ENCODE assay signal across 30 cellular contexts in the genomic region with DNA sequence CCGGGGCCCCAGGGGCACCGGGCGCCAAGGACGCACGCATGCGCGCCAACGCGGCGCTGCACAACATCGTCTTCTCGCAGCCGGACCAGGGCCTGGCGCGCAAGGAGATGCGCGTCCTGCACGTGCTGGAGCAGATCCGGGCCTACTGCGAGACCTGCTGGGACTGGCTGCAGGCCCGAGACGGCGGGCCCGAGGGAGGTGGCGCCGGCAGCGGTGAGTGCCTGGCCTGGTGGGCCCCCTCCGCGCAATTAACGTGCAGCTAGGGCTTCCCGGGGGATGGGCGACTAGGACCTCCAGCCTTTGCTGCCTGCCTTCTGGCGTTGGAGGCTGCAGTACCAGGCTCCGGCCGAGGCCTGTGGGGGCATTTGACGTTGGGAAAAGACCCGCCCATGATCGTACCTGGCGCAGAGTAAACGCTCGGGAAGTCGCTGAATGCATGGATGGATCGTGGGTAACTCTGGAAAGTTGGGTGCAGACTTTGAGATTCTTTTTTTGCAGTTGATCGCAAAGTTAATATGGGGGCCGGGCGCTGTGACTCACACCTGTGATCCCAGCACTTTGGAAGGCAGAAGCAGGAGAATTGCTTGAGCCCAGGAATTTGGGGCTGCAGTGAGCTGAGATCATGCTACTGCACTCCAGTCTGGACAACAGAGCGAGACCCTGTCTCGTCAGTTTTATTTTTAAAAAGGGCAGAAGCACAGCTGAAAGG. TPM values are rescaled to one million over a fixed set of nuclear protein-coding genes. Genes with fewer than 3 reads are reported as not detected.
DNase-seq lines count a peak whose midpoint lies in the region; ATAC-seq and TF ChIP-seq lines count a peak whose summit lies in the region.
"Had no signal": no experiment of that assay in that cellular context is flagged by ENCODE, and none has a peak within 500 bp of the region (broad histone marks: within the 10 kb centered on the region; RNA-seq: fewer than 3 reads in every experiment).

No MANE protein-coding gene starts in this region.

- H3K27ac Mint-ChIP-seq in type B pancreatic cell (no peak overlapping the region), MCF 10A (ENCODE audit: low read depth, unreplicated experiment) (no peak overlapping the region)
- H3K27ac Mint-ChIP-seq in activated CD8-positive, alpha-beta T cell treated with anti-CD3 and anti-CD28 coated beads for 36 hours: no peak overlapping the region
- H3K27ac Mint-ChIP-seq: activated naive CD4-positive, alpha-beta T cell treated with anti-CD3 and anti-CD28 coated beads, Interleukin-2, amount 50 U/mL, for 24 hours; B cell; memory B cell had no signal

- POLR2A ChIA-PET in RWPE1 (lab: Yijun Ruan, JAX; ENCODE audit: low non-redundant PET) (interaction anchor here (0.8 kb wide), 1 partner anchor 46 kb away, joined by 3 read pairs; no protein-coding TSS in a partner anchor), MCF 10A (lab: Yijun Ruan, JAX) (interaction anchor here (0.7 to 1.0 kb wide), 2 partner anchors 8 to 11 kb away, joined by 3 to 4 read pairs; no protein-coding TSS in a partner anchor)
- POLR2A ChIA-PET in activated CD8-positive, alpha-beta T cell treated with anti-CD3 and anti-CD28 coated beads for 36 hours (lab: Charles Lee): interaction anchor here (0.9 to 1.9 kb wide), 4 partner anchors 9 to 16 kb away, joined by 3 to 6 read pairs (median 4); no protein-coding TSS in a partner anchor

- no peak overlapping the region for H3K27ac ChIP-seq in right atrium auricular region
- H3K27ac ChIP-seq in RWPE1: peak overlapping the region; percentile 43
- H3K27ac ChIP-seq: breast epithelium, coronary artery, esophagus squamous epithelium, KMS-11, neutrophil, thoracic aorta, WERI-Rb-1 had no signal

- no peak for ATAC-seq in left ventricle myocardium superior
- ATAC-seq in activated CD8-positive, alpha-beta T cell treated with anti-CD3 and anti-CD28 coated beads for 36 hours: no peak
- ATAC-seq: left cardiac atrium; Right ventricle myocardium inferior; stimulated activated naive CD8-positive, alpha-beta T cell treated with anti-CD3 and anti-CD28 coated beads, Interleukin-15, Interleukin-2, amounts not matched to agents 100 U/mL and 50 U/mL, for 24 hours had no signal

- H3K27me3 ChIP-seq in right atrium auricular region: peaks cover 8 to 29% of the 10 kb centered on the region in 2 donors

- TF ChIP-seq CTCF in right atrium auricular region (IDR thresholded peaks at IDR 0.05): no peak
- TF ChIP-seq CTCF in RWPE1 (conservative IDR thresholded peaks at IDR 0.05; ENCODE audit: low read depth): no peak; the same call in 1 of the 2 replicates
- peak; percentile 22 for TF ChIP-seq CTCF in type B pancreatic cell (conservative IDR thresholded peaks at IDR 0.05)
- no peak for TF ChIP-seq CTCF in activated CD8-positive, alpha-beta T cell treated with anti-CD3 and anti-CD28 coated beads for 36 hours (IDR thresholded peaks at IDR 0.05)
- no peak for TF ChIP-seq CTCF in MCF 10A (IDR thresholded peaks at IDR 0.05; ENCODE audit: unreplicated experiment)

- H3K36me3 ChIP-seq in right atrium auricular region: no peaks in the 10 kb centered on the region
- H3K36me3 ChIP-seq: breast epithelium, HAP-1 had no signal

- H3K9me3 ChIP-seq in right atrium auricular region: no peaks in the 10 kb centered on the region
- H3K9me3 ChIP-seq: breast epithelium, esophagus squamous epithelium, HAP-1, neutrophil, thoracic aorta had no signal

- intact Hi-C loops in left ventricle myocardium superior (cut with micrococcal nuclease): no loop called here
- intact Hi-C loops in activated CD8-positive, alpha-beta T cell treated with anti-CD3 and anti-CD28 coated beads for 36 hours (cut with micrococcal nuclease): no loop called here
- intact Hi-C loops in MCF 10A (cut with micrococcal nuclease): no loop called here

- H3K4me1 ChIP-seq in right atrium auricular region: peaks cover 0 to 41% of the 10 kb centered on the region in 2 donors

- BruUV-seq in MCF 10A (replicated peaks; lab: Mats Ljungman, UMichigan): no TSS peak

- DNase-seq in left ventricle myocardium superior (peak; percentile 35), right atrium auricular region (ENCODE audit: low spot score) (no peak), RWPE1 (ENCODE audit: low spot score) (no peak), iPS-NIHi11 (ENCODE audit: low spot score) (peak; percentile 60), type B pancreatic cell (ENCODE audit: extremely low spot score, unreplicated experiment) (no peak), MCF 10A (ENCODE audit: unreplicated experiment) (no peak)
- no peak for DNase-seq in activated effector memory CD4-positive, alpha-beta T cell treated with Interleukin-2 at 50 U/mL for 16 hours
- DNase-seq in activated CD8-positive, alpha-beta T cell treated with anti-CD3 and anti-CD28 coated beads for 36 hours: no peak
- DNase-seq: activated CD4-positive, alpha-beta T cell treated with anti-CD3 and anti-CD28 coated beads, Interleukin-2, amount 50 U/mL, for 1 hour; DMS53; esophagus squamous epithelium; foreskin melanocyte; GF-D8; left cardiac atrium; NCI-H1436; NCI-H446 treated with DMSO at 0.1 percent for 48 hours; OCI-M1; stimulated activated naive CD8-positive, alpha-beta T cell treated with anti-CD3 and anti-CD28 coated beads, Interleukin-15, Interleukin-2, amounts not matched to agents 100 U/mL and 50 U/mL, for 24 hours; T-helper 9 cell; WERI-Rb-1 had no signal

- peaks cover 4% of the 10 kb centered on the region for H3K4me1 Mint-ChIP-seq in type B pancreatic cell (ENCODE audit: unreplicated experiment)
- peaks cover 13% of the 10 kb centered on the region for H3K4me1 Mint-ChIP-seq in activated CD8-positive, alpha-beta T cell treated with anti-CD3 and anti-CD28 coated beads for 36 hours (ENCODE audit: low read depth)
- no peaks in the 10 kb centered on the region for H3K4me1 Mint-ChIP-seq in MCF 10A (ENCODE audit: insufficient read depth, unreplicated experiment)

- H3K36me3 Mint-ChIP-seq in type B pancreatic cell: no peaks in the 10 kb centered on the region
- no peaks in the 10 kb centered on the region for H3K36me3 Mint-ChIP-seq in activated CD8-positive, alpha-beta T cell treated with anti-CD3 and anti-CD28 coated beads for 36 hours (ENCODE audit: low read depth)
- H3K36me3 Mint-ChIP-seq in MCF 10A (ENCODE audit: insufficient read depth, unreplicated experiment): peaks cover 11% of the 10 kb centered on the region

- CTCF ChIA-PET in RWPE1 (lab: Yijun Ruan, JAX): interaction anchor here (0.6 to 1.0 kb wide), 2 partner anchors 10 to 57 kb away, joined by 3 to 6 read pairs; no protein-coding TSS in a partner anchor
- CTCF ChIA-PET in activated CD8-positive, alpha-beta T cell treated with anti-CD3 and anti-CD28 coated beads for 36 hours (lab: Charles Lee): interaction anchor here (0.7 to 1.8 kb wide), 4 partner anchors 9 to 89 kb away, joined by 3 to 6 read pairs (median 4); no protein-coding TSS in a partner anchor
- CTCF ChIA-PET in MCF 10A (lab: Yijun Ruan, JAX): interaction anchor here (0.5 to 2.2 kb wide), 2 partner anchors 21 kb away, joined by 3 to 8 read pairs; no protein-coding TSS in a partner anchor

- H3K9me3 Mint-ChIP-seq in type B pancreatic cell (no peaks in the 10 kb centered on the region), MCF 10A (ENCODE audit: unreplicated experiment) (no peaks in the 10 kb centered on the region)
- no peaks in the 10 kb centered on the region for H3K9me3 Mint-ChIP-seq in activated CD8-positive, alpha-beta T cell treated with anti-CD3 and anti-CD28 coated beads for 36 hours
- H3K9me3 Mint-ChIP-seq: activated naive CD4-positive, alpha-beta T cell treated with anti-CD3 and anti-CD28 coated beads, Interleukin-2, amount 50 U/mL, for 24 hours; memory B cell had no signal

- no peak overlapping the region for H3K4me3 Mint-ChIP-seq in type B pancreatic cell
- no peak overlapping the region for H3K4me3 Mint-ChIP-seq in activated CD8-positive, alpha-beta T cell treated with anti-CD3 and anti-CD28 coated beads for 36 hours
- H3K4me3 Mint-ChIP-seq in MCF 10A (ENCODE audit: unreplicated experiment): no peak overlapping the region
- H3K4me3 Mint-ChIP-seq: activated naive CD4-positive, alpha-beta T cell treated with anti-CD3 and anti-CD28 coated beads, Interleukin-2, amount 50 U/mL, for 24 hours; B cell; memory B cell had no signal

- H3K4me3 ChIP-seq in right atrium auricular region: no peak overlapping the region
- H3K4me3 ChIP-seq: breast epithelium, coronary artery, esophagus squamous epithelium, HAP-1, thoracic aorta had no signal

- H3K27me3 Mint-ChIP-seq in type B pancreatic cell (peaks cover 39% of the 10 kb centered on the region), MCF 10A (ENCODE audit: insufficient read depth, unreplicated experiment) (no peaks in the 10 kb centered on the region)
- peaks cover 40% of the 10 kb centered on the region for H3K27me3 Mint-ChIP-seq in activated CD8-positive, alpha-beta T cell treated with anti-CD3 and anti-CD28 coated beads for 36 hours

RNA-seq across cellular contexts. Expression of gene APC2, which starts 7.3 kb away (rescaled TPM):
- total RNA-seq in left ventricle myocardium superior (0.17 TPM), right atrium auricular region (under 1 TPM; 0.04 to 0.35 TPM), type B pancreatic cell (ENCODE audit: low replicate concordance) (1.2 and 9.2 TPM in 2 replicates), MCF 10A (2022) (0.15 and 0.23 TPM in 2 replicates)
- under 1 TPM; 0.07 to 0.29 TPM for total RNA-seq in activated CD8-positive, alpha-beta T cell treated with anti-CD3 and anti-CD28 coated beads for 36 hours

RNA-seq across cellular contexts. Expression of gene RPS15, which starts 19.0 kb away (rescaled TPM):
- total RNA-seq in left ventricle myocardium superior (625 TPM), right atrium auricular region (1,000 to 10,000 TPM; 1,712 to 2,156 TPM), type B pancreatic cell (ENCODE audit: low replicate concordance) (1,251 and 1,344 TPM in 2 replicates), MCF 10A (2022) (1,168 and 1,243 TPM in 2 replicates)
- 1,000 to 10,000 TPM; 1,854 to 1,879 TPM for total RNA-seq in activated CD8-positive, alpha-beta T cell treated with anti-CD3 and anti-CD28 coated beads for 36 hours

RNA-seq across cellular contexts. Expression of gene C19orf25, which starts 21.8 kb away (rescaled TPM):
- total RNA-seq in left ventricle myocardium superior: 16.2 TPM
- 10 to 100 TPM; 19.1 to 22.3 TPM for total RNA-seq in right atrium auricular region
- total RNA-seq in type B pancreatic cell (ENCODE audit: low replicate concordance): 36.6 and 37.5 TPM in 2 replicates
- 10 to 100 TPM; 21.3 to 21.5 TPM for total RNA-seq in activated CD8-positive, alpha-beta T cell treated with anti-CD3 and anti-CD28 coated beads for 36 hours
- 36.3 and 40.5 TPM in 2 replicates for total RNA-seq in MCF 10A (2022)

RNA-seq across cellular contexts. Expression of gene PCSK4, which starts 33.0 kb away (rescaled TPM):
- 2.8 TPM for total RNA-seq in left ventricle myocardium superior
- 1 to 10 TPM; 1.0 to 4.4 TPM for total RNA-seq in right atrium auricular region
- 9.6 and 12.4 TPM in 2 replicates for total RNA-seq in type B pancreatic cell (ENCODE audit: low replicate concordance)
- 1 to 10 TPM; 4.4 to 4.7 TPM for total RNA-seq in activated CD8-positive, alpha-beta T cell treated with anti-CD3 and anti-CD28 coated beads for 36 hours
- 3.4 and 3.7 TPM in 2 replicates for total RNA-seq in MCF 10A (2022)

RNA-seq across cellular contexts. Expression of gene REEP6, which starts 33.8 kb away (rescaled TPM):
- 0.72 TPM for total RNA-seq in left ventricle myocardium superior
- total RNA-seq in right atrium auricular region: 1 to 10 TPM; 1.3 to 2.3 TPM
- 17.3 and 34.5 TPM in 2 replicates for total RNA-seq in type B pancreatic cell (ENCODE audit: low replicate concordance)
- 1 to 10 TPM; 2.0 to 2.4 TPM for total RNA-seq in activated CD8-positive, alpha-beta T cell treated with anti-CD3 and anti-CD28 coated beads for 36 hours
- total RNA-seq in MCF 10A (2022): 3.8 TPM in 2 replicates

Comparison
In these comparisons a context has a peak if more than half of its experiments do, and no peak if none do; other contexts are left out.
1. DNase-seq: peak in left ventricle myocardium superior (single experiment) and iPS-NIHi11 (single experiment); none in right atrium auricular region (single experiment), RWPE1 (single experiment), type B pancreatic cell (single experiment), activated effector memory CD4-positive, alpha-beta T cell treated with Interleukin-2 at 50 U/mL for 16 hours (single experiment), activated CD8-positive, alpha-beta T cell treated with anti-CD3 and anti-CD28 coated beads for 36 hours (single experiment) and MCF 10A (single experiment).